11 cellular contexts compared by ENCODE assay signal in the genomic region with DNA sequence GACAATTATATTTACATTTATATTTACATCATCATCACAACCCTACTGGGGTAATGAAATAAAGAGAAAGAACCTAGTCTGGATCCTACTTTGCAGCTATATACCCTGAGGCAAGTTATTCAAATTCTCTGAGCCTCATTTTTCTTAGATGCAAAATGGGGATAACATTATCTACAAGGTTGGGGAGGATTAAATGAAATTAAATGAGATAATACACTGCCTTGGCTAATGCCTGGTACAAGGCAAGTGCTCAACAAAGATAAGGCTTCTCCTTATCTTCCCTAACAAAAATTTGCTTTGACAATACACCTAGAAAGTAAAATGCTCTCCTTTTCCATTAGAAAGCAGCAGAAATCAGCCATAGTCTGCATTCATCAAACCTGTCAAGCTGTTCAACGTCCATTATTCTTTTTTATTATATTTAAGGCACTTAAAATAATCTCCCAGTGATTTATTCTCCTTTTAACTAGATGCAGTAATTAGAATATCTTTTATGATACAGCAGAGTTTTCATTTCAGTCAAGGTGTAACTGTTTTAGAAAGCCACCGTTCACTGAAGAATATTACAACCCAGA. TPM values are rescaled to one million over a fixed set of nuclear protein-coding genes. Genes with fewer than 3 reads are reported as not detected.
DNase-seq lines count a peak whose midpoint lies in the region; TF ChIP-seq lines count a peak whose summit lies in the region.
"Had no signal": no experiment of that assay in that cellular context is flagged by ENCODE, and none has a peak within 500 bp of the region (broad histone marks: within the 10 kb centered on the region; RNA-seq: fewer than 3 reads in every experiment).

No MANE protein-coding gene starts in this region.

- TF ChIP-seq RAD21 in SK-N-SH (IDR thresholded peaks at IDR 0.05; ENCODE audit: low read length) (peak; percentile 19; the same call in 1 of the 2 replicates), neural cell (conservative IDR thresholded peaks at IDR 0.05) (no peak)

- H3K9me3 ChIP-seq in HEK293 (ENCODE audit: control insufficient read depth, insufficient read depth, low read depth, low read length) (no peaks in the 10 kb centered on the region), Karpas-422 (ENCODE audit: low read length) (no peaks in the 10 kb centered on the region; the same call in 1 of the 2 replicates), SK-N-SH (peaks cover 6% of the 10 kb centered on the region), neural cell (ENCODE audit: low read length) (no peaks in the 10 kb centered on the region), PC-9 (ENCODE audit: insufficient read depth, low read depth) (no peaks in the 10 kb centered on the region)

- H3K9me2 ChIP-seq in Karpas-422 (replicated peaks; ENCODE audit: insufficient read depth, low read length) (no peaks in the 10 kb centered on the region), SK-N-SH (no peaks in the 10 kb centered on the region), neural cell (ENCODE audit: insufficient read depth, low read length) (no peaks in the 10 kb centered on the region), PC-9 (ENCODE audit: insufficient read depth) (no peaks in the 10 kb centered on the region)

- H3F3A ChIP-seq in SK-N-SH (replicated peaks; ENCODE audit: insufficient read depth), result peaks cover 14% of the 10 kb centered on the region
- H3F3A ChIP-seq in neural cell (ENCODE audit: insufficient read depth, low read length, poor library complexity, severe bottlenecking), result no peaks in the 10 kb centered on the region
- H3F3A ChIP-seq in PC-9 (ENCODE audit: insufficient read depth, low read depth), result no peaks in the 10 kb centered on the region

- peaks cover 32% of the 10 kb centered on the region for H3K4me1 ChIP-seq in HEK293 (ENCODE audit: control insufficient read depth, insufficient read depth, low read length)
- H3K4me1 ChIP-seq in Karpas-422 (ENCODE audit: low read length), result peaks cover 73% of the 10 kb centered on the region
- peaks cover 4 to 22% of the 10 kb centered on the region in 2 experiments; a peak in 3 of 4 replicates for H3K4me1 ChIP-seq in SK-N-SH (ENCODE audit: control insufficient read depth in 1 of 2, insufficient read depth in 2 of 2, low read depth in 1 of 2, low read length in 1 of 2)
- H3K4me1 ChIP-seq in PC-9 (replicated peaks; ENCODE audit: insufficient read depth), result no peaks in the 10 kb centered on the region

- no peak overlapping the region for H3K9ac ChIP-seq in Karpas-422 (ENCODE audit: low read length)
- H3K9ac ChIP-seq in SK-N-SH, result no peak overlapping the region
- no peak overlapping the region for H3K9ac ChIP-seq in neural cell (ENCODE audit: low read length)
- H3K9ac ChIP-seq: BLaER1 treated with 17β-estradiol and CSF1 and Interleukin-3, amounts not matched to agents 10 nM and 100 nM had no signal

- no peaks in the 10 kb centered on the region for H3K27me3 ChIP-seq in Karpas-422 (ENCODE audit: low read length)
- no peaks in the 10 kb centered on the region for H3K27me3 ChIP-seq in SK-N-SH (ENCODE audit: insufficient read depth)
- no peaks in the 10 kb centered on the region for H3K27me3 ChIP-seq in neural cell (ENCODE audit: insufficient read depth, low read depth, low read length)
- H3K27me3 ChIP-seq in PC-9 (ENCODE audit: insufficient read depth, low read depth), result no peaks in the 10 kb centered on the region
- H3K27me3 ChIP-seq: BLaER1 treated with 17β-estradiol and CSF1 and Interleukin-3, amounts not matched to agents 10 nM and 100 nM had no signal

- no peak overlapping the region for H3K4me2 ChIP-seq in Karpas-422 (ENCODE audit: low read depth, low read length, poor library complexity, severe bottlenecking)
- no peak overlapping the region for H3K4me2 ChIP-seq in SK-N-SH
- peak overlapping the region; percentile 15 for H3K4me2 ChIP-seq in neural cell (ENCODE audit: low read length)
- no peak overlapping the region for H3K4me2 ChIP-seq in PC-9
- H3K4me2 ChIP-seq: BLaER1 treated with 17β-estradiol and CSF1 and Interleukin-3, amounts not matched to agents 10 nM and 100 nM; GM23338 had no signal

- H4K20me1 ChIP-seq in Karpas-422 (ENCODE audit: insufficient read depth, low read depth, low read length) (no peaks in the 10 kb centered on the region), SK-N-SH (ENCODE audit: insufficient read depth) (no peaks in the 10 kb centered on the region), neural cell (ENCODE audit: insufficient read depth) (no peaks in the 10 kb centered on the region), PC-9 (ENCODE audit: insufficient read depth) (no peaks in the 10 kb centered on the region)

- H3K4me3 ChIP-seq in HEK293 (ENCODE audit: low read depth, low read length) (no peak overlapping the region), Karpas-422 (ENCODE audit: low read length) (no peak overlapping the region), SK-N-SH (ENCODE audit: low read depth in 2 of 2, low read length in 1 of 2) (no peak overlapping the region), neural cell (ENCODE audit: low read length) (peak overlapping the region; percentile 10), PC-9 (no peak overlapping the region)
- H3K4me3 ChIP-seq: BLaER1 treated with 17β-estradiol and CSF1 and Interleukin-3, amounts not matched to agents 10 nM and 100 nM; GM23338 had no signal

- WGBS in SK-N-SH (ENCODE audit: low lambda C conversion rate), result 46% methylated on average over 2 of the region's 2 CpGs

- no TSS peak for BruUV-seq in PC-9 (replicated peaks; lab: Mats Ljungman, UMichigan)

- TF ChIP-seq EP300 in SK-N-SH (IDR thresholded peaks at IDR 0.05; ENCODE audit: borderline replicate concordance in 1 of 2, low read depth in 1 of 2, low read length in 1 of 2) (peak in 1 of 2 experiments; percentile 84; a peak in 2 of 4 replicates), neural cell (conservative IDR thresholded peaks at IDR 0.05; ENCODE audit: poor library complexity, severe bottlenecking) (no peak)

- DNase-seq in Karpas-422, result no peak
- peak; percentile 29 for DNase-seq in SK-N-SH
- no peak for DNase-seq in PC-9
- DNase-seq in D341Med (ENCODE audit: low spot score), result no peak
- DNase-seq: CD8-positive, alpha-beta T cell; COR-L47; HCEC 1CT had no signal

- CTCF ChIA-PET in HEK293 (lab: Yijun Ruan, JAX) (interaction anchor here (0.5 to 0.7 kb wide), 2 partner anchors 12 to 20 kb away, joined by 3 to 4 read pairs; no protein-coding TSS in a partner anchor), SK-N-SH (lab: Yijun Ruan, JAX) (interaction anchor here (1.2 kb wide), 1 partner anchor 14 kb away, joined by 3 read pairs; no protein-coding TSS in a partner anchor), PC-9 (lab: Charles Lee) (no interaction called here)

- H2AFZ ChIP-seq in Karpas-422 (ENCODE audit: low read length) (no peak overlapping the region), SK-N-SH (ENCODE audit: low read depth) (no peak overlapping the region), neural cell (ENCODE audit: low read depth, low read length) (no peak overlapping the region), PC-9 (no peak overlapping the region)
- H2AFZ ChIP-seq: GM23338 had no signal

- POLR2A ChIA-PET in HEK293 (lab: Yijun Ruan, JAX) (no interaction called here), SK-N-SH (lab: Yijun Ruan, JAX) (no interaction called here), PC-9 (lab: Charles Lee; ENCODE audit: unreplicated experiment) (no interaction called here)

- H3K36me3 ChIP-seq in HEK293 (ENCODE audit: control insufficient read depth in 2 of 2, insufficient read depth in 1 of 2, low read length in 2 of 2) (no peaks in the 10 kb centered on the region), Karpas-422 (ENCODE audit: insufficient read depth, low read length) (peaks cover 24% of the 10 kb centered on the region), SK-N-SH (replicated peaks in 1 of 2; ENCODE audit: control insufficient read depth in 1 of 2, insufficient read depth in 2 of 2, low read length in 1 of 2) (peaks cover 0 to 11% of the 10 kb centered on the region in 2 experiments), neural cell (ENCODE audit: insufficient read depth, low read length) (no peaks in the 10 kb centered on the region), PC-9 (ENCODE audit: low read depth) (no peaks in the 10 kb centered on the region)

- H3K79me2 ChIP-seq in Karpas-422 (ENCODE audit: low read length) (peaks cover 96% of the 10 kb centered on the region), SK-N-SH (ENCODE audit: insufficient read depth) (peaks cover 80% of the 10 kb centered on the region), neural cell (replicated peaks; ENCODE audit: insufficient read depth, low read length) (peaks cover 44% of the 10 kb centered on the region), PC-9 (ENCODE audit: low read depth) (no peaks in the 10 kb centered on the region)

- TF ChIP-seq CTCF in HEK293 (tag by site-specific recombination; IDR thresholded peaks at IDR 0.05), result no peak
- no peak for TF ChIP-seq CTCF in SK-N-SH (IDR thresholded peaks at IDR 0.05)
- TF ChIP-seq CTCF in neural cell (IDR thresholded peaks at IDR 0.05; ENCODE audit: poor library complexity, severe bottlenecking), result no peak
- no peak for TF ChIP-seq CTCF in PC-9 (conservative IDR thresholded peaks at IDR 0.05)

- intact Hi-C loops in PC-9 (cut with micrococcal nuclease; ENCODE audit: unreplicated experiment), result no loop called here

- H3K27ac ChIP-seq in HEK293 (ENCODE audit: extremely low read depth, low read depth, low read length) (no peak overlapping the region), Karpas-422 (ENCODE audit: low read length) (peak overlapping the region; percentile 46; the same call in 1 of the 2 replicates), SK-N-SH (ENCODE audit: low read depth in 2 of 2, low read length in 1 of 2) (peak overlapping the region in 1 of 2 experiments; percentile 87; a peak in 2 of 4 replicates), neural cell (ENCODE audit: low read length) (no peak overlapping the region), PC-9 (no peak overlapping the region)
- H3K27ac ChIP-seq: BLaER1 treated with 17β-estradiol and CSF1 and Interleukin-3, amounts not matched to agents 10 nM and 100 nM had no signal

TF ChIP-seq in HEK293, 187 proteins besides CTCF, POLR2A, EP300 and RAD21 (continues in another document):
- TF ChIP-seq KLF1 (tag by site-specific recombination; IDR thresholded peaks at IDR 0.05), result no peak

TF ChIP-seq in SK-N-SH, 30 proteins besides CTCF, POLR2A, EP300 and RAD21 (continues in another document):
- TF ChIP-seq RCOR1 (IDR thresholded peaks at IDR 0.05; ENCODE audit: low read length) (peak; percentile 58; the same call in 1 of the 2 replicates), FOSL2 (IDR thresholded peaks at IDR 0.05; ENCODE audit: borderline replicate concordance, low read depth) (no peak), GATA2 (CRISPR knock-in tag; IDR thresholded peaks at IDR 0.05) (peak; percentile 93)

TF ChIP-seq in neural cell, 6 proteins besides CTCF, POLR2A, EP300 and RAD21 (continues in another document):
- TF ChIP-seq TAF1 (IDR thresholded peaks at IDR 0.05; ENCODE audit: low read depth), result no peak
- TF ChIP-seq POLR2AphosphoS5 (IDR thresholded peaks at IDR 0.05), result no peak

RNA-seq across cellular contexts. Expression of a gene that starts 44.8 kb away (rescaled TPM):
- 181 and 261 TPM in 2 replicates for total RNA-seq in Karpas-422 (2014; rRNA removed; shearing (Covaris generic); ENCODE audit: low replicate concordance)
- 39.1 and 45.8 TPM in 2 replicates for polyA plus RNA-seq in SK-N-SH (2012; rRNA removed)
- 30.3 and 43.7 TPM in 2 replicates for polyA plus RNA-seq in SK-N-SH (2012; cell fraction: cytosol; rRNA removed)
- polyA plus RNA-seq in SK-N-SH (2012; cell fraction: nucleus; rRNA removed), result 43.4 and 51.6 TPM in 2 replicates
- polyA plus RNA-seq in neural cell, result 4.2 and 7.0 TPM in 2 replicates
- polyA minus RNA-seq in neural cell, result 31.5 and 32.9 TPM in 2 replicates
- total RNA-seq in PC-9 (2021), result 0.08 and 0.74 TPM in 2 replicates

Comparison
In these comparisons a context has a peak if more than half of its experiments do, and no peak if none do; other contexts are left out.
1. RNA of a gene that starts 44.8 kb away (total RNA-seq): 181 to 261 TPM in Karpas-422; 0.08 to 0.74 TPM in PC-9; every median in the first group is over 100 times any median in the second.